1 cellular context compared by ENCODE assay signal in the genomic region with DNA sequence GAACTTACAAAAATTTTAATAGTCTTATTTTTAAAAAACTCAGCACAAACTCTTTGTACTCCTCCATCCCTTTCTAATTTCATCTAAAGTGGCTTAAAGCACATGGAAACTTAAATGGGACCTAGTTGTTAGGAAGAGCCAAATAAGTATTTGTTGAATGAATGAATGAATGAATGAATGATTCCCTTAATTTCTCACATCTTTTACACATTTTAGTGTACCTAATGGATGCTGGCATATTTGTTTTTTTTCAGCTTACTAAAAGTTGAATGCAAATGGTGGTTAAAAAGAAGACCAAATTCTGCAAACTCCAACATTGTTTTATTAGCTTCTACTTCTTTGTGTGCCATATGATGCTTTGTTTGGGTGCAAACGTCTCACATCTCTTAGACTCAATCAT.
TF ChIP-seq lines count a peak whose summit lies in the region.

No MANE protein-coding gene starts in this region.

TF ChIP-seq in HepG2, 621 proteins besides CTCF, POLR2A, EP300 and RAD21 (continued from another document):
- TF ChIP-seq, protein P1, sequence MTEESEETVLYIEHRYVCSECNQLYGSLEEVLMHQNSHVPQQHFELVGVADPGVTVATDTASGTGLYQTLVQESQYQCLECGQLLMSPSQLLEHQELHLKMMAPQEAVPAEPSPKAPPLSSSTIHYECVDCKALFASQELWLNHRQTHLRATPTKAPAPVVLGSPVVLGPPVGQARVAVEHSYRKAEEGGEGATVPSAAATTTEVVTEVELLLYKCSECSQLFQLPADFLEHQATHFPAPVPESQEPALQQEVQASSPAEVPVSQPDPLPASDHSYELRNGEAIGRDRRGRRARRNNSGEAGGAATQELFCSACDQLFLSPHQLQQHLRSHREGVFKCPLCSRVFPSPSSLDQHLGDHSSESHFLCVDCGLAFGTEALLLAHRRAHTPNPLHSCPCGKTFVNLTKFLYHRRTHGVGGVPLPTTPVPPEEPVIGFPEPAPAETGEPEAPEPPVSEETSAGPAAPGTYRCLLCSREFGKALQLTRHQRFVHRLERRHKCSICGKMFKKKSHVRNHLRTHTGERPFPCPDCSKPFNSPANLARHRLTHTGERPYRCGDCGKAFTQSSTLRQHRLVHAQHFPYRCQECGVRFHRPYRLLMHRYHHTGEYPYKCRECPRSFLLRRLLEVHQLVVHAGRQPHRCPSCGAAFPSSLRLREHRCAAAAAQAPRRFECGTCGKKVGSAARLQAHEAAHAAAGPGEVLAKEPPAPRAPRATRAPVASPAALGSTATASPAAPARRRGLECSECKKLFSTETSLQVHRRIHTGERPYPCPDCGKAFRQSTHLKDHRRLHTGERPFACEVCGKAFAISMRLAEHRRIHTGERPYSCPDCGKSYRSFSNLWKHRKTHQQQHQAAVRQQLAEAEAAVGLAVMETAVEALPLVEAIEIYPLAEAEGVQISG (CRISPR knock-in tag; IDR thresholded peaks at IDR 0.05) = no peak
TF ChIP-seq in HepG2: peak in this region for 1.
